Comparison of ENCODE assay signal across 9 cellular contexts in the genomic region with DNA sequence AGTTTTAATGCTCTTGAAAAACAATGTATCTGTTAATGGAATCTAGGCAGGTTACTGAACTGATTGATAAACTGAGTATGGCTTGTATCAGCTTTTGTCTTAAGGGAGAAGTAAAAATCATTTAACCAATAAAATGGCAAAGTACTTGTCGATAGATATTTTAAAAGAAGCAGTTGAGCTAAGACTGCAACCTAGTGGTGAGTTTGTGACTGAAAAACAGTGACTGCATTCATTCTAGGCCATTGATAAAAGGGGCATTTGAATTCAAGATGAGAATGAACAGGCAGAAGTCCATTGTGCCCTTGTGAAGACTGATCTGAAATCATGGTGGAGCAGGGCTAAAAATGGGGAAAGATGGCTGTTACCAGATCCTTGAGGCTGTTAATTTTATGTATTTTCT. TPM values are rescaled to one million over a fixed set of nuclear protein-coding genes. Genes with fewer than 3 reads are reported as not detected.
DNase-seq lines count a peak whose midpoint lies in the region; ATAC-seq and TF ChIP-seq lines count a peak whose summit lies in the region.
"Had no signal": no experiment of that assay in that cellular context is flagged by ENCODE, and none has a peak within 500 bp of the region (broad histone marks: within the 10 kb centered on the region; RNA-seq: fewer than 3 reads in every experiment).

No MANE protein-coding gene starts in this region.

- H3K9me3 ChIP-seq in NT2/D1 (ENCODE audit: insufficient read depth, low read length): no peaks in the 10 kb centered on the region
- no peaks in the 10 kb centered on the region for H3K9me3 ChIP-seq in tibial nerve
- no peaks in the 10 kb centered on the region for H3K9me3 ChIP-seq in aorta (ENCODE audit: control insufficient read depth, low read length)

- no peaks in the 10 kb centered on the region for H3K36me3 ChIP-seq in NT2/D1 (ENCODE audit: insufficient read depth, insufficient read length, low read length)
- H3K36me3 ChIP-seq in tibial nerve: no peaks in the 10 kb centered on the region
- no peaks in the 10 kb centered on the region for H3K36me3 ChIP-seq in aorta (ENCODE audit: control insufficient read depth in 1 of 2, insufficient read depth in 2 of 2, low read length in 1 of 2)

- H3K4me3 ChIP-seq in NT2/D1 (ENCODE audit: insufficient read length, low read depth): no peak overlapping the region
- no peak overlapping the region for H3K4me3 ChIP-seq in fibroblast of mammary gland (ENCODE audit: control insufficient read depth, low read depth, low read length)
- H3K4me3 ChIP-seq in tibial nerve: no peak overlapping the region
- no peak overlapping the region for H3K4me3 ChIP-seq in aorta (ENCODE audit: low read length in 2 of 2)

- H3K27ac Mint-ChIP-seq in glutamatergic neuron (ENCODE audit: unreplicated experiment): no peak overlapping the region

- H3K4me1 ChIP-seq in NT2/D1 (ENCODE audit: insufficient read depth, insufficient read length) (no peaks in the 10 kb centered on the region), tibial nerve (peaks cover 0 to 7% (median 0%) of the 10 kb centered on the region in 4 donors), aorta (ENCODE audit: control insufficient read depth in 1 of 2, insufficient read depth in 2 of 2, low read length in 2 of 2) (no peaks in the 10 kb centered on the region)

- no peaks in the 10 kb centered on the region for H3K27me3 Mint-ChIP-seq in glutamatergic neuron (ENCODE audit: unreplicated experiment)

- TF ChIP-seq EP300 in tibial nerve (IDR thresholded peaks at IDR 0.05): no peak

- DNase-seq in EH (ENCODE audit: low read depth): peak; percentile 24
- DNase-seq in NT2/D1 (ENCODE audit: low read depth, low spot score): peak; percentile 16
- DNase-seq in fibroblast of mammary gland (ENCODE audit: low read depth): peak; percentile 44
- DNase-seq in tibial nerve (ENCODE audit: low spot score in 2 of 2): no peak
- no peak for DNase-seq in aorta
- no peak for DNase-seq in glutamatergic neuron

- no peak overlapping the region for H3K9ac ChIP-seq in NT2/D1 (ENCODE audit: insufficient read length, low read depth)

- no peaks in the 10 kb centered on the region for H3K36me3 Mint-ChIP-seq in glutamatergic neuron (ENCODE audit: unreplicated experiment)

- H3K9me3 Mint-ChIP-seq in glutamatergic neuron (ENCODE audit: unreplicated experiment): no peaks in the 10 kb centered on the region

- peak overlapping the region in 1 of 4 donors; percentile 11 for H3K27ac ChIP-seq in tibial nerve
- no peak overlapping the region for H3K27ac ChIP-seq in aorta (ENCODE audit: low read depth in 1 of 2, low read length in 2 of 2)

- TF ChIP-seq CTCF in fibroblast of mammary gland (conservative IDR thresholded peaks at IDR 0.05; ENCODE audit: control insufficient read depth, insufficient read depth, low read depth, low read length) (peak; percentile 56), tibial nerve (IDR thresholded peaks at IDR 0.05) (peak in 4 of 5 experiments; percentile 24 to 40 (median 31)), glutamatergic neuron (IDR thresholded peaks at IDR 0.05; ENCODE audit: partially characterized antibody, unreplicated experiment) (no peak)

- H3K27me3 ChIP-seq in NT2/D1 (ENCODE audit: insufficient read depth, insufficient read length): no peaks in the 10 kb centered on the region
- no peaks in the 10 kb centered on the region for H3K27me3 ChIP-seq in tibial nerve
- no peaks in the 10 kb centered on the region for H3K27me3 ChIP-seq in aorta (ENCODE audit: control insufficient read depth in 1 of 2, insufficient read depth in 2 of 2, low read length in 1 of 2)

- H3K4me1 Mint-ChIP-seq in glutamatergic neuron (ENCODE audit: low read depth, unreplicated experiment): no peaks in the 10 kb centered on the region

- H3K4me3 Mint-ChIP-seq in glutamatergic neuron (ENCODE audit: unreplicated experiment): no peak overlapping the region

- intact Hi-C loops in aorta (cut with DNase I): no loop called here

- ATAC-seq in GM21526 (IDR thresholded peaks at IDR 0.05; ENCODE audit: low FRiP score, unreplicated experiment): peak; percentile 68
- no peak for ATAC-seq in HG02870 (IDR thresholded peaks at IDR 0.05; ENCODE audit: unreplicated experiment)
- no peak for ATAC-seq in aorta (ENCODE audit: low FRiP score)

- WGBS in tibial nerve, 2 donors: 22 to 43% methylated on average over 1 of the region's 1 CpG
- 50 to 55% methylated on average over 1 of the region's 1 CpG for WGBS in aorta, 2 donors

- TF ChIP-seq POLR2A in tibial nerve (IDR thresholded peaks at IDR 0.05): no peak

RNA-seq across cellular contexts. Expression of gene MSTN, which starts 59.4 kb away (rescaled TPM):
- total RNA-seq in tibial nerve (under 1 TPM; 0.59 to 0.90 (median 0.64) TPM), aorta (under 1 TPM; 0.48 to 0.81 TPM), glutamatergic neuron (ENCODE audit: unreplicated experiment) (not detected)
- polyA plus RNA-seq in aorta: 1 to 10 TPM in 1 of 2 donors, not detected in 1; 1.5 TPM
- total RNA-seq: mononuclear cell had no signal

Comparison
In these comparisons a context has a peak if more than half of its experiments do, and no peak if none do; other contexts are left out.
1. DNase-seq: peak in EH (single experiment), NT2/D1 (single experiment) and fibroblast of mammary gland (single experiment); none in tibial nerve (0 of 2), aorta (0 of 2) and glutamatergic neuron (single experiment).